In genomic region chr21:44884059-44884458, GRCh38 we compare ENCODE assay signal across 1 cellular context.
TF ChIP-seq lines count a peak whose summit lies in the region.

No MANE protein-coding gene starts in this region.

TF ChIP-seq in K562, 482 proteins besides CTCF, POLR2A, EP300 and RAD21:
- TF ChIP-seq HOXB6 (CRISPR knock-in tag; IDR thresholded peaks at IDR 0.05; ENCODE audit: borderline replicate concordance): no peak
- no peak for TF ChIP-seq DIDO1 (tag; IDR thresholded peaks at IDR 0.05; ENCODE audit: low read depth)
- no peak for TF ChIP-seq SMARCE1 (IDR thresholded peaks at IDR 0.05)
- TF ChIP-seq ZNF740 (CRISPR knock-in tag; IDR thresholded peaks at IDR 0.05): no peak
- TF ChIP-seq ZNF740 (tag; IDR thresholded peaks at IDR 0.05): no peak
- TF ChIP-seq POU5F1 (IDR thresholded peaks at IDR 0.05; ENCODE audit: borderline replicate concordance, low read depth, low read length, partially characterized antibody): no peak
- TF ChIP-seq ZNF217 (CRISPR knock-in tag; IDR thresholded peaks at IDR 0.05): no peak
- no peak for TF ChIP-seq MTA1 (IDR thresholded peaks at IDR 0.05; ENCODE audit: borderline replicate concordance)
- TF ChIP-seq ATF4 (CRISPR knock-in tag; IDR thresholded peaks at IDR 0.05): no peak
- no peak for TF ChIP-seq ZNF512 (tag; IDR thresholded peaks at IDR 0.05)
- TF ChIP-seq RBFOX2 (IDR thresholded peaks at IDR 0.05; ENCODE audit: low read depth, low read length): no peak
